In the genomic region with DNA sequence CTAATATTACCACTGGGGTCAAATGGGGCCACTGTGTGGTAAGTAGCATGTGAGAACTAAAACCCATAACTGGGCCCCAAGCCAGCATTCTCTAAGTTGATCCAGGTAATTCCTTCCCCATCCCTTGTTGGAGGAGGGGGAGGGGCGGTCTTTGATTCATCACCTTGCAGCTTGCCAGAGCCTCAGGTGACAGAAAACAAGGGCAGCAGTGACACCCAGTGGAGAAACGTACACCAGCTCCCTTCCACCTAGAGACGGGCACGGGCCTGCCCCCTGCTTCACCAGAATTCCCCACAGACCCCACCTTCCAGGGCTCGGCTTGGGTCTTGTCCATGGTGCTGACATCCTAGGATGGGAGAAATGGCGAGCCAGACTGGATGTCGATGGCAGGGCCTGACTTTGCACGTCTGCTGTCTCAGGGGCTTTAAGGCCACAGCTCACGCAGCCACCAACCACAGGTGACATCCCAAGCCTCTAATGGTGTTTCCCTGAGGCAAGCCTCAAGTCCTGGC, we compare ENCODE assay signal across 8 cellular contexts.
DNase-seq lines count a peak whose midpoint lies in the region; ATAC-seq, FAIRE-seq and TF ChIP-seq lines count a peak whose summit lies in the region.

No MANE protein-coding gene starts in this region.

- 0 out of 2 replicates have a peak, but pooled peaks cover 1% of the 10 kb centered on the region for H4K20me1 ChIP-seq in K562 (replicated peaks; ENCODE audit: control insufficient read depth, insufficient read depth, low read length)

- no TSS peak for BruUV-seq in K562 (replicated peaks; lab: Mats Ljungman, UMichigan)

- no peak for TF ChIP-seq POLR2A in K562 (conservative IDR thresholded peaks at IDR 0.05)

- no peaks in the 10 kb centered on the region for H3K27me3 ChIP-seq in BE2C
- peaks cover 8 to 27% of the 10 kb centered on the region in 2 experiments; a peak in 4 of 5 replicates for H3K27me3 ChIP-seq in K562 (ENCODE audit: control insufficient read depth in 2 of 2, insufficient read depth in 2 of 2, low read length in 2 of 2)
- H3K27me3 ChIP-seq in kidney epithelial cell (ENCODE audit: control insufficient read depth, insufficient read depth, low read length) = no peaks in the 10 kb centered on the region

- in situ Hi-C loops in K562 (cut with MboI) = no loop called here

- TF ChIP-seq CTCF in BE2C (IDR thresholded peaks at IDR 0.05; ENCODE audit: low read depth, low read length) (peak; percentile 89), K562 (IDR thresholded peaks at IDR 0.05 in 2 of 3, conservative IDR thresholded peaks at IDR 0.05 in 1 of 3; ENCODE audit: insufficient read depth in 2 of 3, low read depth in 1 of 3, low read length in 3 of 3) (peak; percentile 60 to 87 (median 70); a peak in 5 of 6 replicates), kidney epithelial cell (IDR thresholded peaks at IDR 0.05; ENCODE audit: insufficient read depth, low read length, poor library complexity, severe bottlenecking) (peak; percentile 60)

- H3K9me3 ChIP-seq in BE2C (no peaks in the 10 kb centered on the region), K562 (replicated peaks; ENCODE audit: control insufficient read depth, insufficient read depth, low read depth, low read length) (peaks cover 4% of the 10 kb centered on the region; the same call in 1 of the 2 replicates)

- no peak overlapping the region for H3K4me2 ChIP-seq in K562 (ENCODE audit: insufficient read depth, low read length)

- no peak overlapping the region for H3K27ac ChIP-seq in K562 (ENCODE audit: extremely low read depth, low read depth, low read length)

- H3K4me1 ChIP-seq in BE2C = peaks cover 21% of the 10 kb centered on the region
- no peaks in the 10 kb centered on the region for H3K4me1 ChIP-seq in K562 (replicated peaks in 1 of 2; ENCODE audit: control insufficient read depth in 2 of 2, insufficient read depth in 2 of 2, low read length in 2 of 2)

- under 1% methylated on average over 9 of the region's 9 CpGs for WGBS in K562 (ENCODE audit: insufficient coverage, low coverage, missing lambda C conversion rate)

- DNase-seq in BE2C = peak; percentile 87
- peak; percentile 50 for DNase-seq in Jurkat, Clone E6-1 (ENCODE audit: low read depth, low spot score)
- peak; percentile 38 for DNase-seq in OCI-M1 (lab: John Stamatoyannopoulos, UW)
- DNase-seq in K562 (ENCODE audit: extremely low read depth in 1 of 4, low spot score in 3 of 4) = peak; percentile 66 to 77 (median 70)
- DNase-seq in kidney epithelial cell (ENCODE audit: low read depth) = peak; percentile 69
- peak; percentile 4 for DNase-seq in stimulated activated CD8-positive, alpha-beta memory T cell treated with anti-CD3 and anti-CD28 coated beads, Interleukin-7, amount 100 ng/mL, for 24 hours (ENCODE audit: low read depth)
- DNase-seq in SKM-1 (lab: John Stamatoyannopoulos, UW; ENCODE audit: unreplicated experiment) = no peak

- CTCF ChIA-PET in K562 (lab: Yijun Ruan, JAX; ENCODE audit: low intra/inter-chr PET ratio) = interaction anchor here (0.7 to 2.7 kb wide), 2 partner anchors 54 to 62 kb away, joined by 3 to 43 read pairs; no protein-coding TSS in a partner anchor

- no peak overlapping the region for H2AFZ ChIP-seq in K562 (ENCODE audit: low read depth, low read length)

- H3K4me3 ChIP-seq in BE2C (ENCODE audit: low read depth, low read length) (no peak overlapping the region), K562 (no peak overlapping the region), kidney epithelial cell (ENCODE audit: low read depth, low read length) (no peak overlapping the region)
- H3K4me3 ChIP-seq in Jurkat, Clone E6-1 (ENCODE audit: low read length) = no peak overlapping the region

- no peaks in the 10 kb centered on the region for H3K9me1 ChIP-seq in K562 (ENCODE audit: control insufficient read depth, insufficient read depth, low read length)

- H3K9ac ChIP-seq in K562 (ENCODE audit: insufficient read depth in 1 of 2, low read depth in 2 of 2, low read length in 2 of 2) = no peak overlapping the region

- no peak for FAIRE-seq in K562 (lab: Jason Lieb, UNC)

- intact Hi-C loops in K562 (cut with micrococcal nuclease) = loop anchor here (1.0 kb wide), 1 partner anchor 54 kb away; no protein-coding TSS in a partner anchor

- POLR2A ChIA-PET in K562 (lab: Yijun Ruan, JAX) = interaction anchor here (0.6 to 0.9 kb wide), 3 partner anchors 10 to 348 kb away, joined by 3 to 4 read pairs (median 3); no protein-coding TSS in a partner anchor

- TF ChIP-seq EP300 in K562 (IDR thresholded peaks at IDR 0.05; ENCODE audit: low read length) = no peak

- no peaks in the 10 kb centered on the region for H3K36me3 ChIP-seq in BE2C
- H3K36me3 ChIP-seq in K562 (ENCODE audit: control insufficient read depth, insufficient read depth, low read length) = no peaks in the 10 kb centered on the region
- no peaks in the 10 kb centered on the region for H3K36me3 ChIP-seq in kidney epithelial cell (ENCODE audit: control insufficient read depth, insufficient read depth, low read length)

- no peaks in the 10 kb centered on the region for H3K79me2 ChIP-seq in K562 (ENCODE audit: control insufficient read depth, insufficient read depth, low read length)

- ATAC-seq in GM19035 (IDR thresholded peaks at IDR 0.05; ENCODE audit: unreplicated experiment) (peak; percentile 75), K562 (peak; percentile 94)

- peak; percentile 28 to 73; a peak in 3 of 4 replicates for TF ChIP-seq RAD21 in K562 (CRISPR knock-in tag; conservative IDR thresholded peaks at IDR 0.05 in 1 of 2, IDR thresholded peaks at IDR 0.05 in 1 of 2)

TF ChIP-seq in K562, 482 proteins besides CTCF, POLR2A, EP300 and RAD21 (continues in another document):
- TF ChIP-seq, protein P1, sequence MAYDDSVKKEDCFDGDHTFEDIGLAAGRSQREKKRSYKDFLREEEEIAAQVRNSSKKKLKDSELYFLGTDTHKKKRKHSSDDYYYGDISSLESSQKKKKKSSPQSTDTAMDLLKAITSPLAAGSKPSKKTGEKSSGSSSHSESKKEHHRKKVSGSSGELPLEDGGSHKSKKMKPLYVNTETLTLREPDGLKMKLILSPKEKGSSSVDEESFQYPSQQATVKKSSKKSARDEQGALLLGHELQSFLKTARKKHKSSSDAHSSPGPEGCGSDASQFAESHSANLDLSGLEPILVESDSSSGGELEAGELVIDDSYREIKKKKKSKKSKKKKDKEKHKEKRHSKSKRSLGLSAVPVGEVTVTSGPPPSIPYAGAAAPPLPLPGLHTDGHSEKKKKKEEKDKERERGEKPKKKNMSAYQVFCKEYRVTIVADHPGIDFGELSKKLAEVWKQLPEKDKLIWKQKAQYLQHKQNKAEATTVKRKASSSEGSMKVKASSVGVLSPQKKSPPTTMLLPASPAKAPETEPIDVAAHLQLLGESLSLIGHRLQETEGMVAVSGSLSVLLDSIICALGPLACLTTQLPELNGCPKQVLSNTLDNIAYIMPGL (CRISPR knock-in tag; IDR thresholded peaks at IDR 0.05) = no peak
- TF ChIP-seq POLR2B (IDR thresholded peaks at IDR 0.05; ENCODE audit: low read depth, partially characterized antibody) (no peak), HDAC2 (IDR thresholded peaks at IDR 0.05) (peak; percentile 56; the same call in 1 of the 2 replicates), SRSF9 (IDR thresholded peaks at IDR 0.05; ENCODE audit: borderline replicate concordance, low read depth, low read length) (no peak), ELK1 (CRISPR knock-in tag; IDR thresholded peaks at IDR 0.05) (no peak), ZNF561 (CRISPR knock-in tag; conservative IDR thresholded peaks at IDR 0.05) (no peak), BCLAF1 (IDR thresholded peaks at IDR 0.05; ENCODE audit: borderline replicate concordance in 1 of 2, control insufficient read depth in 1 of 2, low read depth in 2 of 2, low read length in 1 of 2) (no peak), PHF21A (IDR thresholded peaks at IDR 0.05; ENCODE audit: borderline replicate concordance, low read depth) (no peak), TRIM24 (IDR thresholded peaks at IDR 0.05) (no peak), CCNT2 (IDR thresholded peaks at IDR 0.05; ENCODE audit: borderline replicate concordance, extremely low read depth, insufficient read length, low read depth, low read length) (no peak)
- TF ChIP-seq, protein P2, sequence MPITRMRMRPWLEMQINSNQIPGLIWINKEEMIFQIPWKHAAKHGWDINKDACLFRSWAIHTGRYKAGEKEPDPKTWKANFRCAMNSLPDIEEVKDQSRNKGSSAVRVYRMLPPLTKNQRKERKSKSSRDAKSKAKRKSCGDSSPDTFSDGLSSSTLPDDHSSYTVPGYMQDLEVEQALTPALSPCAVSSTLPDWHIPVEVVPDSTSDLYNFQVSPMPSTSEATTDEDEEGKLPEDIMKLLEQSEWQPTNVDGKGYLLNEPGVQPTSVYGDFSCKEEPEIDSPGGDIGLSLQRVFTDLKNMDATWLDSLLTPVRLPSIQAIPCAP (CRISPR knock-in tag; IDR thresholded peaks at IDR 0.05; ENCODE audit: borderline replicate concordance) = no peak
